9 cellular contexts compared by ENCODE assay signal in the genomic region with DNA sequence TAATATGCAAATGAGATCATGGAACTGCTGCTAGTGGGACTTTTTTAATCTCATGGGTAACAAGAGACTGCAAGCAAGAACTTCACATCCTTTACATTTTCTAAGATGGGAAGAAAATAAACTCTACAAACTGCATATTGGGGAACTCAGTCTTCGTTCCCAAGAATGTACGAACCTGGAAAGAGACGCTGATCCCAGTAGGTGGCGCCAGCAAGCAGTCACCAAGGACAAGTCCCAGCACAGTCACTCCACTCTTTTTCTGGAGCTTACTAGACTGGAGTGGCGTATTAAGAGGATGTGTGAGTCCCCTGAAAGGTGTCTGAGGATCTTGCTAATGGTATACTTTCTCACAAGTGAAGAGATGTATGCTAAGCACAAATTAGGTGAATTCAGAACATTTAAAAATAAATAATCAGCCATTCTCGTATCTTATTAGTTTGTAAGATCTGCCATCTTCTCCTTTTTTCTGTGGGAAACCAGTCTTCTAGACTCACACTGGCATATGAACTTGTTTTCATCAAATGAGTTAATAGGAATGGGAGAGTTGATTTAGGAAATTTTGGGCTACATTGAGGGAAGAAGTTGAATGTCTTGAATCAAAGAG. TPM values are rescaled to one million over a fixed set of nuclear protein-coding genes. Genes with fewer than 3 reads are reported as not detected.
DNase-seq lines count a peak whose midpoint lies in the region; ATAC-seq and TF ChIP-seq lines count a peak whose summit lies in the region.
"Had no signal": no experiment of that assay in that cellular context is flagged by ENCODE, and none has a peak within 500 bp of the region (broad histone marks: within the 10 kb centered on the region; RNA-seq: fewer than 3 reads in every experiment).

No MANE protein-coding gene starts in this region.

- H3K4me3 ChIP-seq in brain microvascular endothelial cell (ENCODE audit: low read depth, low read length) (no peak overlapping the region), kidney epithelial cell (ENCODE audit: low read depth, low read length) (no peak overlapping the region)

- in situ Hi-C loops in brain microvascular endothelial cell (cut with HindIII; ENCODE audit: low pct_ligation_motif_present, low sequenced_read_pairs) = no loop called here

- TF ChIP-seq CTCF in brain microvascular endothelial cell (IDR thresholded peaks at IDR 0.05; ENCODE audit: low read depth, low read length, missing control alignments) (peak; percentile 95), kidney epithelial cell (IDR thresholded peaks at IDR 0.05; ENCODE audit: insufficient read depth, low read length, poor library complexity, severe bottlenecking) (peak; percentile 89)

- H3K36me3 ChIP-seq in brain microvascular endothelial cell (replicated peaks) (no peaks in the 10 kb centered on the region), kidney epithelial cell (ENCODE audit: control insufficient read depth, insufficient read depth, low read length) (no peaks in the 10 kb centered on the region)

- peak; percentile 72 for DNase-seq in D341Med (ENCODE audit: low spot score)
- peak; percentile 70 for DNase-seq in NCI-H146 (lab: John Stamatoyannopoulos, UW)
- peak; percentile 29 for DNase-seq in T-helper 2 cell treated with Interferon-gamma antibody and Interleukin-4, amounts not matched to agents 5 μg/mL and 100 μg/mL, for 36 hours (ENCODE audit: low spot score)
- peak; percentile 55 for DNase-seq in brain microvascular endothelial cell
- no peak for DNase-seq in kidney epithelial cell (ENCODE audit: low read depth)
- DNase-seq in stimulated activated CD8-positive, alpha-beta memory T cell treated with anti-CD3 and anti-CD28 coated beads, Interleukin-15, amount 100 ng/mL, for 24 hours (ENCODE audit: low read depth) = peak; percentile 3

- H3K4me1 Mint-ChIP-seq in T-helper 2 cell treated with Interferon-gamma antibody and Interleukin-4, amounts not matched to agents 5 μg/mL and 100 μg/mL, for 36 hours (ENCODE audit: low read depth) = peaks cover 7% of the 10 kb centered on the region

- no peaks in the 10 kb centered on the region for H3K36me3 Mint-ChIP-seq in T-helper 2 cell treated with Interferon-gamma antibody and Interleukin-4, amounts not matched to agents 5 μg/mL and 100 μg/mL, for 36 hours (ENCODE audit: low read depth)
- H3K36me3 Mint-ChIP-seq: naive thymus-derived CD8-positive, alpha-beta T cell had no signal

- peaks cover 31% of the 10 kb centered on the region for H3K27me3 Mint-ChIP-seq in T-helper 2 cell treated with Interferon-gamma antibody and Interleukin-4, amounts not matched to agents 5 μg/mL and 100 μg/mL, for 36 hours (ENCODE audit: low read depth)

- no peak overlapping the region for H3K4me3 Mint-ChIP-seq in T-helper 2 cell treated with Interferon-gamma antibody and Interleukin-4, amounts not matched to agents 5 μg/mL and 100 μg/mL, for 36 hours
- H3K4me3 Mint-ChIP-seq: naive thymus-derived CD8-positive, alpha-beta T cell had no signal

- ATAC-seq in GM21737 (IDR thresholded peaks at IDR 0.05; ENCODE audit: unreplicated experiment) (peak; percentile 54), HG03108 (IDR thresholded peaks at IDR 0.05; ENCODE audit: unreplicated experiment) (no peak)
- ATAC-seq: naive thymus-derived CD8-positive, alpha-beta T cell had no signal

- H3K9me3 Mint-ChIP-seq in T-helper 2 cell treated with Interferon-gamma antibody and Interleukin-4, amounts not matched to agents 5 μg/mL and 100 μg/mL, for 36 hours = no peaks in the 10 kb centered on the region

- H3K27me3 ChIP-seq in brain microvascular endothelial cell (replicated peaks) = no peaks in the 10 kb centered on the region
- H3K27me3 ChIP-seq in kidney epithelial cell (ENCODE audit: control insufficient read depth, insufficient read depth, low read length) = peaks cover 5% of the 10 kb centered on the region

- no peak overlapping the region for H3K27ac ChIP-seq in brain microvascular endothelial cell

- H3K27ac Mint-ChIP-seq in T-helper 2 cell treated with Interferon-gamma antibody and Interleukin-4, amounts not matched to agents 5 μg/mL and 100 μg/mL, for 36 hours = no peak overlapping the region
- H3K27ac Mint-ChIP-seq: naive thymus-derived CD8-positive, alpha-beta T cell had no signal

RNA-seq across cellular contexts. Expression of a gene that starts 16.0 kb away (rescaled TPM):
- total RNA-seq in kidney epithelial cell = 37.1 and 51.9 TPM in 2 replicates
